In genomic region chr12:6796576-6796975, GRCh38 we compare ENCODE assay signal across 25 cellular contexts. TPM values are rescaled to one million over a fixed set of nuclear protein-coding genes. Genes with fewer than 3 reads are reported as not detected.
DNase-seq lines count a peak whose midpoint lies in the region; ATAC-seq lines count a peak whose summit lies in the region.
"Had no signal": no experiment of that assay in that cellular context is flagged by ENCODE, and none has a peak within 500 bp of the region (broad histone marks: within the 10 kb centered on the region; RNA-seq: fewer than 3 reads in every experiment).

No MANE protein-coding gene starts in this region.

- peaks cover 57% of the 10 kb centered on the region for H3K4me1 ChIP-seq in CD4-positive, alpha-beta memory T cell (ENCODE audit: insufficient read depth, low read length)
- H3K4me1 ChIP-seq in naive thymus-derived CD4-positive, alpha-beta T cell (ENCODE audit: control insufficient read depth in 2 of 2, insufficient read depth in 2 of 2, low read length in 2 of 2): peaks cover 0 to 28% of the 10 kb centered on the region in 2 donors
- H3K4me1 ChIP-seq: HAP-1 had no signal

- no peak overlapping the region for H3K27ac ChIP-seq in CD4-positive, alpha-beta memory T cell (ENCODE audit: low read depth, low read length)
- no peak overlapping the region for H3K27ac ChIP-seq in naive thymus-derived CD4-positive, alpha-beta T cell (ENCODE audit: low read depth, low read length)
- H3K27ac ChIP-seq: KMS-11, Peyer's patch, SK-N-MC had no signal

- no peak overlapping the region for H3K4me3 Mint-ChIP-seq in activated CD4-positive, alpha-beta T cell treated with anti-CD3 and anti-CD28 coated beads, Interleukin-2, amount 10 ng/mL, durations not matched to agents 7 days and 5 days
- peak overlapping the region in 2 of 8 donors; percentile 10 to 59 for H3K4me3 Mint-ChIP-seq in CD4-positive, alpha-beta memory T cell
- no peak overlapping the region for H3K4me3 Mint-ChIP-seq in activated T-helper 2 cell treated with anti-CD3 and anti-CD28 coated beads, Interferon-gamma antibody, Interleukin-2, Interleukin-4, amounts not matched to agents 10 μg/mL and 5 μg/mL and 100 μg/mL, durations not matched to agents 14 hours and 24 hours and 36 hours (ENCODE audit: low read depth)
- peak overlapping the region in 3 of 10 donors; percentile 2 to 47 (median 45) for H3K4me3 Mint-ChIP-seq in naive thymus-derived CD4-positive, alpha-beta T cell
- H3K4me3 Mint-ChIP-seq: HFFc6, IgD-negative memory B cell had no signal

- DNase-seq in activated CD4-positive, alpha-beta T cell treated with anti-CD3 and anti-CD28 coated beads, Interleukin-2, amount 10 ng/mL, durations not matched to agents 7 days and 5 days: no peak
- DNase-seq in activated CD4-positive, alpha-beta T cell treated with anti-CD3 and anti-CD28 coated beads for 1 hour: no peak
- no peak for DNase-seq in CD4-positive, alpha-beta memory T cell
- no peak for DNase-seq in activated T-helper 2 cell treated with anti-CD3 and anti-CD28 coated beads, Interferon-gamma antibody, Interleukin-2, Interleukin-4, amounts not matched to agents 10 μg/mL and 5 μg/mL and 100 μg/mL, durations not matched to agents 14 hours and 24 hours and 36 hours (ENCODE audit: low spot score)
- no peak for DNase-seq in naive thymus-derived CD4-positive, alpha-beta T cell
- DNase-seq in superior temporal gyrus (ENCODE audit: extremely low spot score) (no peak), NCI-H2171 treated with DMSO at 0.1 percent for 48 hours (lab: John Stamatoyannopoulos, UW) (no peak), NOMO-1 treated with DMSO at 0.1 percent for 48 hours (lab: John Stamatoyannopoulos, UW; ENCODE audit: unreplicated experiment) (no peak)
- DNase-seq: COR-L47; GOT3; HFFc6; MM.1S; NCI-H2029; NCI-H446 treated with DMSO at 0.1 percent for 48 hours; NCI-H526; NCI-H82; NK-92 treated with Interleukin-12 subunit alpha and Interleukin-12 subunit beta, amount 100 ng/mL, for 24 hours; Peyer's patch; SIG-M5 had no signal

- no peaks in the 10 kb centered on the region for H3K9me3 ChIP-seq in CD4-positive, alpha-beta memory T cell (ENCODE audit: control insufficient read depth in 1 of 2, low read length in 2 of 2)
- no peaks in the 10 kb centered on the region for H3K9me3 ChIP-seq in naive thymus-derived CD4-positive, alpha-beta T cell (ENCODE audit: control insufficient read depth in 2 of 3, low read length in 3 of 3)
- H3K9me3 ChIP-seq: HAP-1, Peyer's patch had no signal

- intact Hi-C loops in CD4-positive, alpha-beta memory T cell (cut with micrococcal nuclease): no loop called here
- intact Hi-C loops in activated T-helper 2 cell treated with anti-CD3 and anti-CD28 coated beads, Interferon-gamma antibody, Interleukin-2, Interleukin-4, amounts not matched to agents 10 μg/mL and 5 μg/mL and 100 μg/mL, durations not matched to agents 14 hours and 24 hours and 36 hours (cut with micrococcal nuclease): no loop called here
- intact Hi-C loops in naive thymus-derived CD4-positive, alpha-beta T cell (cut with micrococcal nuclease): no loop called here

- peaks cover 47% of the 10 kb centered on the region for H3K36me3 ChIP-seq in CD4-positive, alpha-beta memory T cell (ENCODE audit: insufficient read depth, low read length)
- H3K36me3 ChIP-seq in naive thymus-derived CD4-positive, alpha-beta T cell (ENCODE audit: control insufficient read depth in 2 of 3, insufficient read depth in 3 of 3, low read length in 3 of 3): peaks cover 0 to 51% (median 22%) of the 10 kb centered on the region in 3 experiments
- H3K36me3 ChIP-seq: HAP-1, Peyer's patch had no signal

- no peaks in the 10 kb centered on the region for H3K9me3 Mint-ChIP-seq in activated CD4-positive, alpha-beta T cell treated with anti-CD3 and anti-CD28 coated beads, Interleukin-2, amount 10 ng/mL, durations not matched to agents 7 days and 5 days
- no peaks in the 10 kb centered on the region for H3K9me3 Mint-ChIP-seq in CD4-positive, alpha-beta memory T cell
- H3K9me3 Mint-ChIP-seq in activated T-helper 2 cell treated with anti-CD3 and anti-CD28 coated beads, Interferon-gamma antibody, Interleukin-2, Interleukin-4, amounts not matched to agents 10 μg/mL and 5 μg/mL and 100 μg/mL, durations not matched to agents 14 hours and 24 hours and 36 hours: no peaks in the 10 kb centered on the region
- no peaks in the 10 kb centered on the region for H3K9me3 Mint-ChIP-seq in naive thymus-derived CD4-positive, alpha-beta T cell
- H3K9me3 Mint-ChIP-seq: HFFc6, IgD-negative memory B cell had no signal

- ATAC-seq in naive thymus-derived CD4-positive, alpha-beta T cell: no peak

- no peak overlapping the region for H3K4me3 ChIP-seq in CD4-positive, alpha-beta memory T cell (ENCODE audit: low read length in 2 of 2)
- no peak overlapping the region for H3K4me3 ChIP-seq in naive thymus-derived CD4-positive, alpha-beta T cell (ENCODE audit: low read length)
- H3K4me3 ChIP-seq: HAP-1, Peyer's patch, SK-N-MC had no signal

- H3K27me3 Mint-ChIP-seq in activated CD4-positive, alpha-beta T cell treated with anti-CD3 and anti-CD28 coated beads, Interleukin-2, amount 10 ng/mL, durations not matched to agents 7 days and 5 days: no peaks in the 10 kb centered on the region
- no peaks in the 10 kb centered on the region for H3K27me3 Mint-ChIP-seq in CD4-positive, alpha-beta memory T cell
- H3K27me3 Mint-ChIP-seq in activated T-helper 2 cell treated with anti-CD3 and anti-CD28 coated beads, Interferon-gamma antibody, Interleukin-2, Interleukin-4, amounts not matched to agents 10 μg/mL and 5 μg/mL and 100 μg/mL, durations not matched to agents 14 hours and 24 hours and 36 hours (ENCODE audit: low read depth): no peaks in the 10 kb centered on the region
- no peaks in the 10 kb centered on the region for H3K27me3 Mint-ChIP-seq in naive thymus-derived CD4-positive, alpha-beta T cell

- peaks cover 55% of the 10 kb centered on the region for H3K36me3 Mint-ChIP-seq in activated CD4-positive, alpha-beta T cell treated with anti-CD3 and anti-CD28 coated beads, Interleukin-2, amount 10 ng/mL, durations not matched to agents 7 days and 5 days (ENCODE audit: low read depth)
- peaks cover 41 to 75% of the 10 kb centered on the region in 2 donors for H3K36me3 Mint-ChIP-seq in CD4-positive, alpha-beta memory T cell
- peaks cover 83% of the 10 kb centered on the region for H3K36me3 Mint-ChIP-seq in activated T-helper 2 cell treated with anti-CD3 and anti-CD28 coated beads, Interferon-gamma antibody, Interleukin-2, Interleukin-4, amounts not matched to agents 10 μg/mL and 5 μg/mL and 100 μg/mL, durations not matched to agents 14 hours and 24 hours and 36 hours (ENCODE audit: low read depth)
- H3K36me3 Mint-ChIP-seq in naive thymus-derived CD4-positive, alpha-beta T cell: peaks cover 4 to 46% (median 21%) of the 10 kb centered on the region in 5 donors
- H3K36me3 Mint-ChIP-seq: IgD-negative memory B cell had no signal

- peaks cover 55% of the 10 kb centered on the region for H3K4me1 Mint-ChIP-seq in activated CD4-positive, alpha-beta T cell treated with anti-CD3 and anti-CD28 coated beads, Interleukin-2, amount 10 ng/mL, durations not matched to agents 7 days and 5 days
- H3K4me1 Mint-ChIP-seq in CD4-positive, alpha-beta memory T cell: peaks cover 51 to 83% (median 66%) of the 10 kb centered on the region in 4 donors
- H3K4me1 Mint-ChIP-seq in activated T-helper 2 cell treated with anti-CD3 and anti-CD28 coated beads, Interferon-gamma antibody, Interleukin-2, Interleukin-4, amounts not matched to agents 10 μg/mL and 5 μg/mL and 100 μg/mL, durations not matched to agents 14 hours and 24 hours and 36 hours (ENCODE audit: low read depth): peaks cover 50% of the 10 kb centered on the region
- H3K4me1 Mint-ChIP-seq in naive thymus-derived CD4-positive, alpha-beta T cell: peaks cover 53 to 85% (median 75%) of the 10 kb centered on the region in 7 donors

- peak overlapping the region; percentile 21 for H3K27ac Mint-ChIP-seq in activated CD4-positive, alpha-beta T cell treated with anti-CD3 and anti-CD28 coated beads, Interleukin-2, amount 10 ng/mL, durations not matched to agents 7 days and 5 days
- peak overlapping the region; percentile 5 to 82 (median 65) for H3K27ac Mint-ChIP-seq in CD4-positive, alpha-beta memory T cell
- H3K27ac Mint-ChIP-seq in activated T-helper 2 cell treated with anti-CD3 and anti-CD28 coated beads, Interferon-gamma antibody, Interleukin-2, Interleukin-4, amounts not matched to agents 10 μg/mL and 5 μg/mL and 100 μg/mL, durations not matched to agents 14 hours and 24 hours and 36 hours: peak overlapping the region; percentile 3
- peak overlapping the region in 6 of 9 donors; percentile 52 to 97 (median 75) for H3K27ac Mint-ChIP-seq in naive thymus-derived CD4-positive, alpha-beta T cell
- H3K27ac Mint-ChIP-seq: HFFc6 had no signal

- H3K27me3 ChIP-seq in CD4-positive, alpha-beta memory T cell (ENCODE audit: insufficient read depth, low read length): no peaks in the 10 kb centered on the region
- no peaks in the 10 kb centered on the region for H3K27me3 ChIP-seq in naive thymus-derived CD4-positive, alpha-beta T cell (ENCODE audit: control insufficient read depth in 2 of 2, insufficient read depth in 2 of 2, low read length in 2 of 2)
- H3K27me3 ChIP-seq: Peyer's patch had no signal

- POLR2A ChIA-PET in activated CD4-positive, alpha-beta T cell treated with anti-CD3 and anti-CD28 coated beads, Interleukin-2, amount 10 ng/mL, durations not matched to agents 7 days and 5 days (lab: Charles Lee): no interaction called here
- POLR2A ChIA-PET in CD4-positive, alpha-beta memory T cell (lab: Charles Lee; ENCODE audit: partially characterized antibody): interaction anchor here (1.2 to 1.9 kb wide), 5 partner anchors 9 to 28 kb away, joined by 4 to 7 read pairs (median 4); no protein-coding TSS in a partner anchor
- POLR2A ChIA-PET in naive thymus-derived CD4-positive, alpha-beta T cell (lab: Charles Lee): interaction anchor here (0.9 to 1.5 kb wide), 5 partner anchors 13 to 32 kb away, joined by 3 to 8 read pairs (median 3); partner anchors contain the start of gene P3H3

- CTCF ChIA-PET in activated CD4-positive, alpha-beta T cell treated with anti-CD3 and anti-CD28 coated beads, Interleukin-2, amount 10 ng/mL, durations not matched to agents 7 days and 5 days (lab: Charles Lee): interaction anchor here (0.8 to 1.4 kb wide), 2 partner anchors 8 to 14 kb away, joined by 3 to 5 read pairs; no protein-coding TSS in a partner anchor
- CTCF ChIA-PET in CD4-positive, alpha-beta memory T cell (lab: Charles Lee; ENCODE audit: partially characterized antibody): interaction anchor here (0.7 to 28.3 kb wide), 6 partner anchors 10 to 43 kb away, joined by 3 to 303 read pairs (median 5); partner anchors contain the start of genes GPR162, MLF2, P3H3 and PTMS
- CTCF ChIA-PET in naive thymus-derived CD4-positive, alpha-beta T cell (lab: Charles Lee): interaction anchor here (0.8 to 1.3 kb wide), 2 partner anchors 60 to 233 kb away, joined by 3 to 4 read pairs; no protein-coding TSS in a partner anchor

RNA-seq across cellular contexts. Expression of gene CD4, which starts 7.2 kb away (rescaled TPM):
- total RNA-seq in activated CD4-positive, alpha-beta T cell treated with anti-CD3 and anti-CD28 coated beads, Interleukin-2, amount 10 ng/mL, durations not matched to agents 7 days and 5 days: 100 to 1,000 TPM; 219 to 227 TPM
- 100 to 1,000 TPM; 285 to 291 TPM for total RNA-seq in CD4-positive, alpha-beta memory T cell
- polyA plus RNA-seq in CD4-positive, alpha-beta memory T cell: 100 to 1,000 TPM; 251 to 456 TPM
- total RNA-seq in activated T-helper 2 cell treated with anti-CD3 and anti-CD28 coated beads, Interferon-gamma antibody, Interleukin-2, Interleukin-4, amounts not matched to agents 10 μg/mL and 5 μg/mL and 100 μg/mL, durations not matched to agents 14 hours and 24 hours and 36 hours: 354 and 368 TPM in 2 replicates
- total RNA-seq in naive thymus-derived CD4-positive, alpha-beta T cell: 100 to 1,000 TPM; 164 to 267 (median 246) TPM
- polyA plus RNA-seq in naive thymus-derived CD4-positive, alpha-beta T cell: 100 to 1,000 TPM; 364 to 576 TPM
- total RNA-seq: A172, OCI-LY7 had no signal

RNA-seq across cellular contexts. Expression of gene LAG3, which starts 24.3 kb away (rescaled TPM):
- total RNA-seq in activated CD4-positive, alpha-beta T cell treated with anti-CD3 and anti-CD28 coated beads, Interleukin-2, amount 10 ng/mL, durations not matched to agents 7 days and 5 days: 10 to 100 TPM; 12.0 to 13.1 TPM
- 1 to 10 TPM; 2.4 to 3.8 TPM for total RNA-seq in CD4-positive, alpha-beta memory T cell
- 1 to 10 TPM; 4.9 to 8.3 TPM for polyA plus RNA-seq in CD4-positive, alpha-beta memory T cell
- total RNA-seq in activated T-helper 2 cell treated with anti-CD3 and anti-CD28 coated beads, Interferon-gamma antibody, Interleukin-2, Interleukin-4, amounts not matched to agents 10 μg/mL and 5 μg/mL and 100 μg/mL, durations not matched to agents 14 hours and 24 hours and 36 hours: 215 and 223 TPM in 2 replicates
- total RNA-seq in naive thymus-derived CD4-positive, alpha-beta T cell: 10 to 100 TPM in 1 of 5 experiments, 1 to 10 TPM in 2, under 1 TPM in 2; 0.64 to 46.5 (median 1.7) TPM
- polyA plus RNA-seq in naive thymus-derived CD4-positive, alpha-beta T cell: under 1 TPM; 0.26 to 0.69 TPM
- total RNA-seq: A172 had no signal

RNA-seq across cellular contexts. Expression of gene GPR162, which starts 25.0 kb away (rescaled TPM):
- under 1 TPM; 0.25 to 0.29 TPM for total RNA-seq in activated CD4-positive, alpha-beta T cell treated with anti-CD3 and anti-CD28 coated beads, Interleukin-2, amount 10 ng/mL, durations not matched to agents 7 days and 5 days
- under 1 TPM in 1 of 2 experiments, not detected in 1; 0.32 TPM for total RNA-seq in CD4-positive, alpha-beta memory T cell
- polyA plus RNA-seq in CD4-positive, alpha-beta memory T cell: not detected
- 0.11 and 0.30 TPM in 2 replicates for total RNA-seq in activated T-helper 2 cell treated with anti-CD3 and anti-CD28 coated beads, Interferon-gamma antibody, Interleukin-2, Interleukin-4, amounts not matched to agents 10 μg/mL and 5 μg/mL and 100 μg/mL, durations not matched to agents 14 hours and 24 hours and 36 hours
- 10 to 100 TPM in 1 of 5 experiments, 1 to 10 TPM in 1, under 1 TPM in 3; 0.30 to 10.5 (median 0.38) TPM for total RNA-seq in naive thymus-derived CD4-positive, alpha-beta T cell
- not detected for polyA plus RNA-seq in naive thymus-derived CD4-positive, alpha-beta T cell
- total RNA-seq: OCI-LY7 had no signal
- polyA plus RNA-seq: IgD-negative memory B cell had no signal

RNA-seq across cellular contexts. Expression of gene PTMS, which starts 30.4 kb away (rescaled TPM):
- total RNA-seq in activated CD4-positive, alpha-beta T cell treated with anti-CD3 and anti-CD28 coated beads, Interleukin-2, amount 10 ng/mL, durations not matched to agents 7 days and 5 days: 10 to 100 TPM; 16.4 to 25.6 TPM
- total RNA-seq in CD4-positive, alpha-beta memory T cell: 1 to 10 TPM; 2.0 to 2.9 TPM
- polyA plus RNA-seq in CD4-positive, alpha-beta memory T cell: 1 to 10 TPM; 1.3 to 3.6 TPM
- total RNA-seq in activated T-helper 2 cell treated with anti-CD3 and anti-CD28 coated beads, Interferon-gamma antibody, Interleukin-2, Interleukin-4, amounts not matched to agents 10 μg/mL and 5 μg/mL and 100 μg/mL, durations not matched to agents 14 hours and 24 hours and 36 hours: 235 and 262 TPM in 2 replicates
- 100 to 1,000 TPM in 1 of 5 experiments, 10 to 100 TPM in 1, 1 to 10 TPM in 3; 1.4 to 125 (median 3.5) TPM for total RNA-seq in naive thymus-derived CD4-positive, alpha-beta T cell
- not detected for polyA plus RNA-seq in naive thymus-derived CD4-positive, alpha-beta T cell

RNA-seq across cellular contexts. Expression of gene P3H3, which starts 31.6 kb away (rescaled TPM):
- under 1 TPM in 1 of 2 experiments, not detected in 1; 0.40 TPM for total RNA-seq in activated CD4-positive, alpha-beta T cell treated with anti-CD3 and anti-CD28 coated beads, Interleukin-2, amount 10 ng/mL, durations not matched to agents 7 days and 5 days
- total RNA-seq in CD4-positive, alpha-beta memory T cell: 10 to 100 TPM; 11.2 to 11.8 TPM
- 1 to 10 TPM in 1 of 2 donors, under 1 TPM in 1; 0.72 to 1.2 TPM for polyA plus RNA-seq in CD4-positive, alpha-beta memory T cell
- total RNA-seq in activated T-helper 2 cell treated with anti-CD3 and anti-CD28 coated beads, Interferon-gamma antibody, Interleukin-2, Interleukin-4, amounts not matched to agents 10 μg/mL and 5 μg/mL and 100 μg/mL, durations not matched to agents 14 hours and 24 hours and 36 hours: 5.2 and 5.3 TPM in 2 replicates
- total RNA-seq in naive thymus-derived CD4-positive, alpha-beta T cell: 10 to 100 TPM in 3 of 5 experiments, 1 to 10 TPM in 2; 1.9 to 18.2 (median 10.3) TPM
- 1 to 10 TPM; 1.5 to 1.9 TPM for polyA plus RNA-seq in naive thymus-derived CD4-positive, alpha-beta T cell
- polyA plus RNA-seq: IgD-negative memory B cell had no signal

Comparison
In these comparisons a context has a peak if more than half of its experiments do, and no peak if none do; other contexts are left out.
1. H3K27ac Mint-ChIP-seq: peak in every context shown above with its lines; median percentile 75 in naive thymus-derived CD4-positive, alpha-beta T cell; 65 in CD4-positive, alpha-beta memory T cell; 21 in activated CD4-positive, alpha-beta T cell treated with anti-CD3 and anti-CD28 coated beads, Interleukin-2, amount 10 ng/mL, durations not matched to agents 7 days and 5 days; 3 in activated T-helper 2 cell treated with anti-CD3 and anti-CD28 coated beads, Interferon-gamma antibody, Interleukin-2, Interleukin-4, amounts not matched to agents 10 μg/mL and 5 μg/mL and 100 μg/mL, durations not matched to agents 14 hours and 24 hours and 36 hours.